In genomic region chr17:71667661-71668060, GRCh38 we compare ENCODE assay signal across 20 cellular contexts.
DNase-seq lines count a peak whose midpoint lies in the region; ATAC-seq, FAIRE-seq and TF ChIP-seq lines count a peak whose summit lies in the region.
"Had no signal": no experiment of that assay in that cellular context is flagged by ENCODE, and none has a peak within 500 bp of the region (broad histone marks: within the 10 kb centered on the region; RNA-seq: fewer than 3 reads in every experiment).

No MANE protein-coding gene starts in this region.

- H3K27ac Mint-ChIP-seq in MCF 10A (ENCODE audit: low read depth, unreplicated experiment) (no peak overlapping the region), astrocyte (ENCODE audit: unreplicated experiment) (no peak overlapping the region)
- H3K27ac Mint-ChIP-seq: CD4-positive, alpha-beta T cell; GM23338 had no signal

- POLR2A ChIA-PET in MCF 10A (lab: Yijun Ruan, JAX): no interaction called here

- H2AFZ ChIP-seq in mammary epithelial cell (ENCODE audit: low read depth, low read length): peak overlapping the region; percentile 47
- no peak overlapping the region for H2AFZ ChIP-seq in astrocyte (ENCODE audit: low read depth, low read length)
- no peak overlapping the region for H2AFZ ChIP-seq in neural cell (ENCODE audit: low read depth, low read length)
- H2AFZ ChIP-seq: GM23338 had no signal

- dilution Hi-C loops in mammary epithelial cell (cut with HindIII; ENCODE audit: low sequenced_read_pairs): no loop called here

- H4K20me1 ChIP-seq in mammary epithelial cell (ENCODE audit: insufficient read depth, low read length) (no peaks in the 10 kb centered on the region), astrocyte (ENCODE audit: insufficient read depth, low read length) (no peaks in the 10 kb centered on the region), neural cell (ENCODE audit: insufficient read depth) (no peaks in the 10 kb centered on the region)

- H3K27me3 ChIP-seq in mammary epithelial cell (ENCODE audit: insufficient read depth, low read length) (no peaks in the 10 kb centered on the region), astrocyte (ENCODE audit: insufficient read depth, low read length) (no peaks in the 10 kb centered on the region), neural cell (ENCODE audit: insufficient read depth, low read depth, low read length) (no peaks in the 10 kb centered on the region), heart right ventricle (no peaks in the 10 kb centered on the region)

- H3K9ac ChIP-seq in mammary epithelial cell (ENCODE audit: insufficient read depth, low read length): no peak overlapping the region
- H3K9ac ChIP-seq in astrocyte (ENCODE audit: low read length): no peak overlapping the region
- H3K9ac ChIP-seq in neural cell (ENCODE audit: low read length): no peak overlapping the region

- H3K36me3 Mint-ChIP-seq in MCF 10A (ENCODE audit: insufficient read depth, unreplicated experiment): peaks cover 6% of the 10 kb centered on the region
- H3K36me3 Mint-ChIP-seq in astrocyte (ENCODE audit: low read depth, unreplicated experiment): peaks cover 2% of the 10 kb centered on the region

- FAIRE-seq in astrocyte (lab: Jason Lieb, UNC): no peak
- FAIRE-seq: A549, D721Med, GM12892, GM18507, H54 had no signal

- H3K9me3 Mint-ChIP-seq in MCF 10A (ENCODE audit: unreplicated experiment): no peaks in the 10 kb centered on the region
- peaks cover 3% of the 10 kb centered on the region for H3K9me3 Mint-ChIP-seq in astrocyte (ENCODE audit: unreplicated experiment)

- H3K9me3 ChIP-seq in mammary epithelial cell (replicated peaks; ENCODE audit: insufficient read depth, low read length): no peaks in the 10 kb centered on the region
- H3K9me3 ChIP-seq in astrocyte (ENCODE audit: insufficient read depth, low read depth, low read length): no peaks in the 10 kb centered on the region
- no peaks in the 10 kb centered on the region for H3K9me3 ChIP-seq in neural cell (ENCODE audit: low read length)
- H3K9me3 ChIP-seq in heart right ventricle: peaks cover 0 to 27% (median 10%) of the 10 kb centered on the region in 11 donors
- H3K9me3 ChIP-seq: Caco-2 had no signal

- TF ChIP-seq RAD21 in neural cell (conservative IDR thresholded peaks at IDR 0.05): no peak

- no peaks in the 10 kb centered on the region for H3K4me1 ChIP-seq in mammary epithelial cell (ENCODE audit: insufficient read depth, low read length)
- H3K4me1 ChIP-seq in astrocyte (ENCODE audit: insufficient read depth, low read length): no peaks in the 10 kb centered on the region
- H3K4me1 ChIP-seq in heart right ventricle: no peaks in the 10 kb centered on the region
- H3K4me1 ChIP-seq: A549, Caco-2 had no signal

- no peak for TF ChIP-seq CTCF in mammary epithelial cell (conservative IDR thresholded peaks at IDR 0.05 in 1 of 2, IDR thresholded peaks at IDR 0.05 in 1 of 2; ENCODE audit: extremely low read depth in 1 of 2, insufficient read depth in 1 of 2, low read depth in 1 of 2, low read length in 2 of 2)
- no peak for TF ChIP-seq CTCF in MCF 10A (IDR thresholded peaks at IDR 0.05; ENCODE audit: unreplicated experiment)
- no peak for TF ChIP-seq CTCF in astrocyte (IDR thresholded peaks at IDR 0.05; ENCODE audit: insufficient read depth, low read depth, low read length)
- TF ChIP-seq CTCF in neural cell (IDR thresholded peaks at IDR 0.05; ENCODE audit: poor library complexity, severe bottlenecking): no peak
- no peak for TF ChIP-seq CTCF in heart right ventricle (IDR thresholded peaks at IDR 0.05)

- no peak for DNase-seq in mammary epithelial cell
- no peak for DNase-seq in MCF 10A (ENCODE audit: unreplicated experiment)
- peak; percentile 16 for DNase-seq in astrocyte (ENCODE audit: low read depth)
- DNase-seq in heart right ventricle: no peak
- no peak for DNase-seq in AG20443 (ENCODE audit: low spot score)
- DNase-seq in ACHN: no peak
- DNase-seq: AML-193; Caco-2; CD4-positive, alpha-beta T cell; GDM1; HCEC 1CT had no signal

- in situ Hi-C loops in mammary epithelial cell (cut with MboI; ENCODE audit: low sequenced_read_pairs in 2 of 2) (no loop called here), ACHN (cut with HindIII; ENCODE audit: low pct_ligation_motif_present, low pct_unique_long_range_greater_than_20kb, low sequenced_read_pairs) (no loop called here)

- H3K4me1 Mint-ChIP-seq in MCF 10A (ENCODE audit: insufficient read depth, unreplicated experiment): no peaks in the 10 kb centered on the region
- H3K4me1 Mint-ChIP-seq in astrocyte (ENCODE audit: low read depth, unreplicated experiment): no peaks in the 10 kb centered on the region
- H3K4me1 Mint-ChIP-seq: GM23338 had no signal

- H3K4me3 ChIP-seq in mammary epithelial cell (replicated peaks in 1 of 3; ENCODE audit: insufficient read depth in 1 of 3, low read depth in 2 of 3, low read length in 3 of 3) (no peak overlapping the region), astrocyte (ENCODE audit: insufficient read depth, low read depth, low read length) (no peak overlapping the region), neural cell (ENCODE audit: low read length) (no peak overlapping the region), heart right ventricle (no peak overlapping the region)
- H3K4me3 ChIP-seq: A549, GM23338 had no signal

- no peaks in the 10 kb centered on the region for H3K9me2 ChIP-seq in neural cell (ENCODE audit: insufficient read depth, low read length)

- H3F3A ChIP-seq in neural cell (ENCODE audit: insufficient read depth, low read length, poor library complexity, severe bottlenecking): peaks cover 3% of the 10 kb centered on the region

- H3K79me2 ChIP-seq in mammary epithelial cell (ENCODE audit: insufficient read depth, low read length) (no peaks in the 10 kb centered on the region), astrocyte (ENCODE audit: insufficient read depth, low read length) (no peaks in the 10 kb centered on the region), neural cell (replicated peaks; ENCODE audit: insufficient read depth, low read length) (no peaks in the 10 kb centered on the region)

- no peak for ATAC-seq in heart right ventricle
- ATAC-seq: A549, GM23338 had no signal

- BruUV-seq in mammary epithelial cell (replicated peaks; lab: Mats Ljungman, UMichigan) (no TSS peak), MCF 10A (replicated peaks; lab: Mats Ljungman, UMichigan) (no TSS peak)

- H3K4me3 Mint-ChIP-seq in MCF 10A (ENCODE audit: unreplicated experiment) (no peak overlapping the region), astrocyte (ENCODE audit: unreplicated experiment) (no peak overlapping the region)
- H3K4me3 Mint-ChIP-seq: CD4-positive, alpha-beta T cell; GM23338 had no signal

- H3K36me3 ChIP-seq in mammary epithelial cell (ENCODE audit: insufficient read depth, low read length) (no peaks in the 10 kb centered on the region), astrocyte (ENCODE audit: insufficient read depth, low read length) (no peaks in the 10 kb centered on the region), neural cell (ENCODE audit: insufficient read depth, low read length) (no peaks in the 10 kb centered on the region), heart right ventricle (no peaks in the 10 kb centered on the region)

- intact Hi-C loops in mammary epithelial cell (cut with micrococcal nuclease) (no loop called here), MCF 10A (cut with micrococcal nuclease) (no loop called here), heart right ventricle (cut with DNase I) (no loop called here)

- H3K27me3 Mint-ChIP-seq in MCF 10A (ENCODE audit: insufficient read depth, unreplicated experiment): no peaks in the 10 kb centered on the region
- peaks cover 2% of the 10 kb centered on the region for H3K27me3 Mint-ChIP-seq in astrocyte (ENCODE audit: low read depth, unreplicated experiment)
- H3K27me3 Mint-ChIP-seq: CD4-positive, alpha-beta T cell had no signal

- H3K4me2 ChIP-seq in mammary epithelial cell (ENCODE audit: insufficient read depth, low read depth, low read length) (no peak overlapping the region), astrocyte (ENCODE audit: low read length) (no peak overlapping the region), neural cell (ENCODE audit: low read length) (no peak overlapping the region)
- H3K4me2 ChIP-seq: A549, GM23338 had no signal

- no peak for TF ChIP-seq EP300 in neural cell (conservative IDR thresholded peaks at IDR 0.05; ENCODE audit: poor library complexity, severe bottlenecking)

- H3K27ac ChIP-seq in mammary epithelial cell (ENCODE audit: insufficient read depth, low read depth, low read length): no peak overlapping the region
- no peak overlapping the region for H3K27ac ChIP-seq in astrocyte (ENCODE audit: low read depth, low read length)
- H3K27ac ChIP-seq in neural cell (ENCODE audit: low read length): peak overlapping the region; percentile 62
- no peak overlapping the region for H3K27ac ChIP-seq in heart right ventricle
- H3K27ac ChIP-seq: 22Rv1, A549, C4-2B had no signal

- 9% methylated on average over 1 of the region's 1 CpG for WGBS in mammary epithelial cell (ENCODE audit: low coverage, missing lambda C conversion rate)
- 77 to 91% methylated on average over 1 of the region's 1 CpG for WGBS in heart right ventricle, 2 donors

- CTCF ChIA-PET in mammary epithelial cell (lab: Charles Lee; ENCODE audit: low non-redundant PET) (no interaction called here), MCF 10A (lab: Yijun Ruan, JAX) (no interaction called here)

TF ChIP-seq in neural cell, 6 proteins besides CTCF, POLR2A, EP300 and RAD21 (continues in another document):
- TF ChIP-seq TAF1 (IDR thresholded peaks at IDR 0.05; ENCODE audit: low read depth): no peak
- no peak for TF ChIP-seq SMC3 (conservative IDR thresholded peaks at IDR 0.05; ENCODE audit: poor library complexity)
- no peak for TF ChIP-seq EZH2 (IDR thresholded peaks at IDR 0.05; ENCODE audit: borderline replicate concordance, insufficient read depth, low read length, poor library complexity, severe bottlenecking)
- TF ChIP-seq POLR2AphosphoS5 (IDR thresholded peaks at IDR 0.05): no peak
- no peak for TF ChIP-seq MXI1 (conservative IDR thresholded peaks at IDR 0.05; ENCODE audit: poor library complexity, severe bottlenecking)
